Comparison of ENCODE assay signal across 13 cellular contexts in the genomic region with DNA sequence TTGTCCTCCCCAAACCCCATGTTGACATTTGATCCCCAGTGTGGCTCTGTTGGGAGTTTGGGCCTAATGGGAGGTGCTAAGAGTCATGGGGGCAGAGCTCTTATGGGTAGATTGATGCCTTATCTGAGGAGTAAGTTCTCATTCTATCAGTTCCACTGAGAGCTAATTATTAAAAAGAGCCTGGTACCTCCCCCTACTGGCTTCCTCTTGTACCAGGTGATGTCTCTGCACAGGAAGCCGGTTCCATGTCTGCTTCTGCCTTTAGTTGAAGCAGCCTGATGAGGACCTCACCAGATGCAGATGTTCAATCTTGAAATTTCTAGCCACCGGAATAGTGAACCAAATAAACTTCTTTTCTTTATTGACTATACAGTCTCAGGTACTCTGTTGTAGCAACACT. TPM values are rescaled to one million over a fixed set of nuclear protein-coding genes. Genes with fewer than 3 reads are reported as not detected.
DNase-seq lines count a peak whose midpoint lies in the region; ATAC-seq and TF ChIP-seq lines count a peak whose summit lies in the region.
"Had no signal": no experiment of that assay in that cellular context is flagged by ENCODE, and none has a peak within 500 bp of the region (broad histone marks: within the 10 kb centered on the region; RNA-seq: fewer than 3 reads in every experiment).

No MANE protein-coding gene starts in this region.

- H3K9me3 Mint-ChIP-seq in chondrocyte (ENCODE audit: low read depth): no peaks in the 10 kb centered on the region
- H3K9me3 Mint-ChIP-seq: activated T-helper 2 cell treated with anti-CD3 and anti-CD28 coated beads, Interferon-gamma antibody, Interleukin-2, Interleukin-4, amounts not matched to agents 10 μg/mL and 5 μg/mL and 100 μg/mL, durations not matched to agents 14 hours and 24 hours and 36 hours had no signal

- H3K36me3 ChIP-seq in tibial artery: no peaks in the 10 kb centered on the region
- H3K36me3 ChIP-seq: right atrium auricular region had no signal

- H3K27me3 ChIP-seq in tibial artery: no peaks in the 10 kb centered on the region
- H3K27me3 ChIP-seq: right atrium auricular region had no signal

- H3K4me3 ChIP-seq in tibial artery: no peak overlapping the region
- H3K4me3 ChIP-seq: right atrium auricular region had no signal

- H3K4me1 Mint-ChIP-seq in chondrocyte (ENCODE audit: low read depth): no peaks in the 10 kb centered on the region
- H3K4me1 Mint-ChIP-seq: central memory CD8-positive, alpha-beta T cell had no signal

- H3K4me3 Mint-ChIP-seq in chondrocyte (ENCODE audit: unreplicated experiment): no peak overlapping the region
- H3K4me3 Mint-ChIP-seq: central memory CD8-positive, alpha-beta T cell had no signal

- DNase-seq in COR-L47 (lab: John Stamatoyannopoulos, UW) (peak; percentile 2), SK-MEL-5 (ENCODE audit: low read depth, low spot score) (peak; percentile 11), NCI-H1105 treated with DMSO at 0.1 percent for 48 hours (lab: John Stamatoyannopoulos, UW) (no peak), tibial artery (no peak), putamen (ENCODE audit: low spot score) (no peak), chondrocyte (ENCODE audit: low spot score) (no peak)
- DNase-seq: left ventricle myocardium superior, NCI-H1048 had no signal

- no peak overlapping the region for H3K27ac Mint-ChIP-seq in chondrocyte (ENCODE audit: unreplicated experiment)
- H3K27ac Mint-ChIP-seq: activated T-helper 2 cell treated with anti-CD3 and anti-CD28 coated beads, Interferon-gamma antibody, Interleukin-2, Interleukin-4, amounts not matched to agents 10 μg/mL and 5 μg/mL and 100 μg/mL, durations not matched to agents 14 hours and 24 hours and 36 hours had no signal

- H3K27me3 Mint-ChIP-seq in chondrocyte (ENCODE audit: low read depth): peaks cover 1% of the 10 kb centered on the region
- H3K27me3 Mint-ChIP-seq: central memory CD8-positive, alpha-beta T cell had no signal

- intact Hi-C loops in tibial artery (cut with DNase I; ENCODE audit: low total_unique reads): no loop called here

- H3K4me1 ChIP-seq in tibial artery: no peaks in the 10 kb centered on the region
- H3K4me1 ChIP-seq: right atrium auricular region had no signal

- in situ Hi-C loops in SK-MEL-5 (cut with HindIII; ENCODE audit: low pct_unique_long_range_greater_than_20kb, low sequenced_read_pairs): no loop called here

- ATAC-seq in GM18907 (IDR thresholded peaks at IDR 0.05; ENCODE audit: unreplicated experiment) (peak; percentile 90), HG02938 (IDR thresholded peaks at IDR 0.05; ENCODE audit: unreplicated experiment) (peak; percentile 85)
- ATAC-seq: left ventricle myocardium superior had no signal

- H3K36me3 Mint-ChIP-seq in chondrocyte (ENCODE audit: low read depth): no peaks in the 10 kb centered on the region

- H3K27ac ChIP-seq in tibial artery: no peak overlapping the region
- H3K27ac ChIP-seq: right atrium auricular region had no signal

- no peak for TF ChIP-seq CTCF in tibial artery (IDR thresholded peaks at IDR 0.05)
- TF ChIP-seq CTCF in chondrocyte (IDR thresholded peaks at IDR 0.05): no peak

- H3K9me3 ChIP-seq in tibial artery: no peaks in the 10 kb centered on the region
- H3K9me3 ChIP-seq: right atrium auricular region had no signal

RNA-seq across cellular contexts. Expression of a gene that starts 10.8 kb away (rescaled TPM):
- not detected in 2 replicates for total RNA-seq in SK-MEL-5 (2014; rRNA removed; shearing (Covaris generic))
- polyA plus RNA-seq in SK-MEL-5 (2015; cell fraction: cytosol; rRNA removed): not detected in 2 replicates
- polyA plus RNA-seq in SK-MEL-5 (2015; cell fraction: nucleus; rRNA removed): not detected in 2 replicates
- total RNA-seq in chondrocyte: not detected in 3 replicates
- total RNA-seq: activated T-helper 2 cell treated with anti-CD3 and anti-CD28 coated beads, Interferon-gamma antibody, Interleukin-2, Interleukin-4, amounts not matched to agents 10 μg/mL and 5 μg/mL and 100 μg/mL, durations not matched to agents 14 hours and 24 hours and 36 hours had no signal

Comparison
In these comparisons a context has a peak if more than half of its experiments do, and no peak if none do; other contexts are left out.
1. DNase-seq: peak in COR-L47 (single experiment) and SK-MEL-5 (single experiment); none in NCI-H1105 treated with DMSO at 0.1 percent for 48 hours (single experiment), tibial artery (0 of 2), putamen (single experiment) and chondrocyte (single experiment).